ENCODE assay signal across 19 cellular contexts in the genomic region with DNA sequence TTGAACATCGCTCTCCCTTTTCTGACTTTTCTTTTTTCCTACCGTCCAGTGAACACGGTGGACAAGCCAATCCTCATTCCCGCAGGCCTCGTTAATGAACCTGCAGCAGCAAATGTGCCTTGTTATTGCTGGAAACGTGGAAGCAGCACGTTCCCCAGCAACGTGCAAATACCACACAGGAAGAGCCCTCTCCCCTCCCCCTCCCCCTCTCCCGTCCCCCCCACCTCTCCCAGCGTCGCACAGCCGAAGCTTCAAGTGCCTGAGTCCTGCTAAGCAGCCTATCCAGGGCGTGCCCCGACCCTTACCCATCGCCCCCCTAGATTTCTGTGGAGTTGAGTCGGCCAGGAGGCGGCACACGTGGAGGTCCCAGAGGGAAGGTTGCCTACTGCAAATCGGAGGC.
"Had no signal": no experiment of that assay in that cellular context is flagged by ENCODE, and none has a peak within 500 bp of the region (broad histone marks: within the 10 kb centered on the region; RNA-seq: fewer than 3 reads in every experiment).

No MANE protein-coding gene starts in this region.

- ATAC-seq: activated T-helper 17 cell treated with anti-CD3 and anti-CD28 coated beads, Interleukin-2, amount 50 U/mL, for 72 hours; effector memory CD8-positive, alpha-beta T cell; left lobe of liver; stimulated activated memory B cell treated with anti-CD40 and anti-IgM and Interleukin-4, amounts not matched to agents 10 μg/mL and 1 μg/mL and 100 μg/mL, for 72 hours had no signal

- H3K4me3 ChIP-seq: breast epithelium, pancreas, tibial nerve, uterus had no signal

- H3K36me3 ChIP-seq: breast epithelium, pancreas, tibial nerve, uterus had no signal

- DNase-seq: activated CD4-positive, alpha-beta T cell treated with anti-CD3 and anti-CD28 coated beads, Interleukin-2, amount 50 U/mL, for 1 hour; activated naive CD4-positive, alpha-beta T cell treated with Interleukin-2 at 50 U/mL for 16 hours; aorta; cerebellar nuclear complex; dermis blood vessel endothelial cell; effector memory CD8-positive, alpha-beta T cell; foreskin melanocyte; head of caudate nucleus; midbrain; pancreas; uterus had no signal

- H3K27me3 Mint-ChIP-seq: activated T-helper 17 cell treated with anti-CD3 and anti-CD28 coated beads, Interleukin-2, amount 50 U/mL, for 72 hours; effector memory CD8-positive, alpha-beta T cell had no signal

- H3K9me3 Mint-ChIP-seq: stimulated activated memory B cell treated with anti-CD40 and anti-IgM and Interleukin-4, amounts not matched to agents 10 μg/mL and 1 μg/mL and 100 μg/mL, for 72 hours had no signal

- H3K9me3 ChIP-seq: breast epithelium, pancreas, tibial nerve, uterus had no signal

- H3K4me3 Mint-ChIP-seq: activated T-helper 17 cell treated with anti-CD3 and anti-CD28 coated beads, Interleukin-2, amount 50 U/mL, for 72 hours; effector memory CD8-positive, alpha-beta T cell; neural crest cell; stimulated activated memory B cell treated with anti-CD40 and anti-IgM and Interleukin-4, amounts not matched to agents 10 μg/mL and 1 μg/mL and 100 μg/mL, for 72 hours; T-helper 2 cell treated with Interferon-gamma antibody and Interleukin-4, amounts not matched to agents 5 μg/mL and 100 μg/mL, for 36 hours had no signal

- H3K4me1 ChIP-seq: breast epithelium, pancreas, uterus had no signal

- H3K36me3 Mint-ChIP-seq: stimulated activated memory B cell treated with anti-CD40 and anti-IgM and Interleukin-4, amounts not matched to agents 10 μg/mL and 1 μg/mL and 100 μg/mL, for 72 hours had no signal

- H3K27ac ChIP-seq: breast epithelium, epithelial cell of prostate, pancreas, uterus had no signal

- H3K27me3 ChIP-seq: pancreas, tibial nerve, uterus had no signal

- H3K27ac Mint-ChIP-seq: activated T-helper 17 cell treated with anti-CD3 and anti-CD28 coated beads, Interleukin-2, amount 50 U/mL, for 72 hours; effector memory CD8-positive, alpha-beta T cell; stimulated activated memory B cell treated with anti-CD40 and anti-IgM and Interleukin-4, amounts not matched to agents 10 μg/mL and 1 μg/mL and 100 μg/mL, for 72 hours; T-helper 2 cell treated with Interferon-gamma antibody and Interleukin-4, amounts not matched to agents 5 μg/mL and 100 μg/mL, for 36 hours had no signal
